Comparison of ENCODE assay signal across 8 cellular contexts in the genomic region with DNA sequence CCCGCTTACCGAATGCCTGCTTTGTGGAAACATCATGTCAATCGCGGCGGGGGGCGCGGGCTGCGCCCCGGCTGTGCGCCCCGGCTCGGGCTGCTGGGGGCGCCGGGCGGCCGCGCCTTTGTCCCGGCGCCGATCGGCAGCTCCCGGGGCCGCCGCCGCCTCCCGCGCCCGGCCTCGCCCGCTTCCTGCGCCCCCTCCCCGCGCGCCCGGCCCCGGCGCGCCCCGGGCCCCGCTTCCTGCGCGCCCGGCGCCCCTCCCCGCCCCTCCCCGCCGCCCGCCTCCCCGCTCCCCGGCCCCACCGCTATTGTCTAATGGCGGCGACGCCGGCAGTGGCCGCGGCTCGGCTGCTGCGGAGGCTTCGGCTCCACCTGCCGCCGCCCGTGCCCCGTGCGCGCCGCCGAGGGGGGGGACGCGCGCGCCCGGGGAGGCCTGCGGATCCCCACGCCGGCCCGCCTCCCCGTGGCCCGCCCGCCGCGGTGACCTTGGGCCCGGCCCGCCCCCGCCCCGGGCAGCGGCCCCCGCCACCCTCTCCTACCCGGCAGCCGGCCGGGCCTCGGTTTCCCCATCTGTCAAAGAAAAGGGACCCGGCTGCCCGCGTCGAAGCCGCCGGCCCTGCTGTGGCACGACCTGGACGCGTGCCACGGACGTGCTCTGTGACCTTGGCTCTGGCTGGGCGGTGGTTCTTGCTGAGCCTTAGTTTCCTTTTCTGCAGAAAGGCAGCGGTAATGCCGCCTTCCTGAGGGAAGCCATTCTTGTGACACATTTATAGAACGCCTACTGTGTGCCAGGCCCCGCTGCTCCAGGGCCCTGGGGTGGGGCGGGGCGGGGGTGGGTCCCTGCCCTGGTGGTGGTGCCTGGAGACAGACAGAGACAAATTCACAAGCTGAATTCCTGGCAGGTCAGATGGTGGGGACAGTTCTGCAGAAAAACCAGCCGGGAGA. TPM values are rescaled to one million over a fixed set of nuclear protein-coding genes. Genes with fewer than 3 reads are reported as not detected.
DNase-seq lines count a peak whose midpoint lies in the region; ATAC-seq and TF ChIP-seq lines count a peak whose summit lies in the region.

A gene with protein sequence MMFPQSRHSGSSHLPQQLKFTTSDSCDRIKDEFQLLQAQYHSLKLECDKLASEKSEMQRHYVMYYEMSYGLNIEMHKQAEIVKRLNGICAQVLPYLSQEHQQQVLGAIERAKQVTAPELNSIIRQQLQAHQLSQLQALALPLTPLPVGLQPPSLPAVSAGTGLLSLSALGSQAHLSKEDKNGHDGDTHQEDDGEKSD (minus strand): TSS at position 331 of the 941 bp plus-strand sequence. CDS start 295 bp downstream, at position 36.

- H3K27me3 ChIP-seq in rectal smooth muscle tissue (ENCODE audit: control insufficient read depth, insufficient read depth, low read length), result no peaks in the 10 kb centered on the region

- intact Hi-C loops in Calu3 (cut with micrococcal nuclease; ENCODE audit: unreplicated experiment) (no loop called here), left ventricle myocardium superior (cut with micrococcal nuclease) (no loop called here)

- H3K4me1 Mint-ChIP-seq in Calu3 (ENCODE audit: low read depth, unreplicated experiment), result no peaks in the 10 kb centered on the region

- BruUV-seq in Calu3 (replicated peaks; lab: Mats Ljungman, UMichigan), result no TSS peak

- WGBS in adipose tissue, 3 donors, result 1 to 2% (median 1%) methylated on average over 36 to 91 of the region's 111 CpGs

- peak within 1 kb of the TSS; percentile 76 for H3K9ac ChIP-seq in rectal smooth muscle tissue (ENCODE audit: low read length)

- H3K9me3 Mint-ChIP-seq in Calu3 (ENCODE audit: low read depth, unreplicated experiment), result no peaks in the 10 kb centered on the region

- CTCF ChIA-PET in Calu3 (lab: Charles Lee), result no interaction called here

- H3K27ac Mint-ChIP-seq in Calu3 (ENCODE audit: unreplicated experiment), result no peak within 1 kb of the TSS

- H3K27me3 Mint-ChIP-seq in Calu3 (ENCODE audit: unreplicated experiment), result no peaks in the 10 kb centered on the region

- peaks cover 17% of the 10 kb centered on the region for H3K36me3 ChIP-seq in rectal smooth muscle tissue (ENCODE audit: control insufficient read depth, insufficient read depth, low read length)

- ATAC-seq in left ventricle myocardium superior, result peak; percentile 74

- H3K4me3 Mint-ChIP-seq in Calu3 (ENCODE audit: low read depth, unreplicated experiment), result peak within 1 kb of the TSS; percentile 70

- peak within 1 kb of the TSS; percentile 79 for H3K4me3 ChIP-seq in rectal smooth muscle tissue (ENCODE audit: low read length)

- H3K36me3 Mint-ChIP-seq in Calu3 (ENCODE audit: insufficient read depth, unreplicated experiment), result peaks cover 31% of the 10 kb centered on the region

- TF ChIP-seq CTCF in Calu3 (IDR thresholded peaks at IDR 0.05; ENCODE audit: unreplicated experiment), result no peak

- peak; percentile 51 for DNase-seq in Calu3
- DNase-seq in HUDEP-2 (lab: John Stamatoyannopoulos, UW; ENCODE audit: unreplicated experiment in 76 of 76), result peak in 39 of 76 experiments; percentile 16 to 64 (median 41)
- DNase-seq in T follicular helper cell (ENCODE audit: low read depth), result peak; percentile 62
- DNase-seq in left ventricle myocardium superior, result peak; percentile 88
- no peak for DNase-seq in SIG-M5 treated with dmso at 0.1 percent for 504 hours (lab: John Stamatoyannopoulos, UW; ENCODE audit: unreplicated experiment)
- DNase-seq in NCI-H2107 (lab: John Stamatoyannopoulos, UW), result no peak

- peak within 1 kb of the TSS; percentile 64 for H3K27ac ChIP-seq in adipose tissue (ENCODE audit: low read depth, low read length)
- H3K27ac ChIP-seq in rectal smooth muscle tissue (ENCODE audit: low read depth, low read length), result peak within 1 kb of the TSS; percentile 97

- H3K4me1 ChIP-seq in rectal smooth muscle tissue (ENCODE audit: control insufficient read depth, insufficient read depth, low read length), result peaks cover 15% of the 10 kb centered on the region

RNA-seq across cellular contexts. Expression of the gene that starts here (rescaled TPM):
- total RNA-seq in Calu3 (2022) (170 and 179 TPM in 2 replicates), left ventricle myocardium superior (846 TPM)
- 100 to 1,000 TPM; 266 to 554 (median 286) TPM for polyA plus RNA-seq in adipose tissue

Comparison
In these comparisons a context has a peak if more than half of its experiments do, and no peak if none do; other contexts are left out.
1. DNase-seq: peak in Calu3 (single experiment), HUDEP-2 (39 of 76), T follicular helper cell (single experiment) and left ventricle myocardium superior (single experiment); none in SIG-M5 treated with dmso at 0.1 percent for 504 hours (single experiment) and NCI-H2107 (single experiment).